ENCODE assay signal across 27 cellular contexts in the genomic region with DNA sequence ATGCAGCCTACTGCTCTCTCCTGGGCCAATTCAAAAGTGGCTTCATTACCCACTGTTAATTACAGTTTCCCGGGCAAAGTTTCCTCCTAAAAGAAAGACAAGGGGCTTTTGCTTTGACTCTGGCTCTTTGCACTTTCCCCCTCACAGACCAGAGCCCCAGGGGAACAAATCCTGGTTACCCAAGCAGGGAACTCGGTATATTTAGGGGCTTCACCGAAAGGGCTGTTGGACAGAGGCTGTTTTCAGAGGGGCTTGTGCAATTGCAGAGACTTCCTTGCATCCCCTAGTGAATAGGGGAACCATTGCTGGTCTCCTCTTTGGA. TPM values are rescaled to one million over a fixed set of nuclear protein-coding genes. Genes with fewer than 3 reads are reported as not detected.
"Had no signal": no experiment of that assay in that cellular context is flagged by ENCODE, and none has a peak within 500 bp of the region (broad histone marks: within the 10 kb centered on the region; RNA-seq: fewer than 3 reads in every experiment).

No MANE protein-coding gene starts in this region.

- H3K27me3 ChIP-seq: breast epithelium had no signal

- H3K27ac ChIP-seq: KMS-11 had no signal

- H3K9ac ChIP-seq: KMS-11 had no signal

- H3K9me3 ChIP-seq: breast epithelium had no signal

- H3K36me3 ChIP-seq: breast epithelium had no signal

- ATAC-seq: activated naive CD4-positive, alpha-beta T cell treated with anti-CD3 and anti-CD28 coated beads, Interleukin-2, amount 50 U/mL, for 72 hours; activated naive CD8-positive, alpha-beta T cell treated with anti-CD3 and anti-CD28 coated beads, Interleukin-2, amount 50 U/mL, for 24 hours; activated T-cell treated with anti-CD3 and anti-CD28 coated beads, Interleukin-2, amount 50 U/mL, for 4 hours; T-helper 17 cell had no signal

- H3K4me1 ChIP-seq: breast epithelium had no signal

- FAIRE-seq: RCC 7860, TTC549 had no signal

- DNase-seq: activated B cell treated with CpG ODN at 0.5 μM for 24 hours; activated CD4-positive, alpha-beta memory T cell treated with anti-CD3 and anti-CD28 coated beads for 36 hours; activated CD4-positive, alpha-beta T cell treated with anti-CD3 and anti-CD28 coated beads, Interleukin-2, amount 10 ng/mL, durations not matched to agents 7 days and 5 days; activated effector memory CD4-positive, alpha-beta T cell treated with anti-CD3 and anti-CD28 coated beads, Interleukin-2, amount 50 U/mL, for 16 hours; activated naive CD4-positive, alpha-beta T cell treated with Interleukin-2 at 50 U/mL for 16 hours; activated naive CD8-positive, alpha-beta T cell treated with anti-CD3 and anti-CD28 coated beads, Interleukin-2, amount 50 U/mL, for 24 hours; activated T-cell treated with anti-CD3 and anti-CD28 coated beads, Interleukin-2, amount 50 U/mL, for 4 hours; amygdala; caudate nucleus; MV-4-11; NCI-H1092 treated with DMSO at 0.1 percent for 48 hours; NCI-H1417 treated with DMSO at 0.1 percent for 48 hours; NCI-H1694 treated with DMSO at 0.1 percent for 48 hours; NCI-H2029 treated with DMSO at 0.1 percent for 48 hours; NCI-H345; NCI-H510A; NCI-H69; SHP77; T-helper 17 cell; T-helper 9 cell had no signal

- H3K4me3 ChIP-seq: breast epithelium had no signal

- H3K4me2 ChIP-seq: KMS-11 had no signal

RNA-seq across cellular contexts. Expression of gene CPA1, which starts 7.0 kb away (rescaled TPM):
- total RNA-seq: activated B cell treated with CpG ODN at 0.5 μM for 24 hours; activated CD4-positive, alpha-beta memory T cell treated with anti-CD3 and anti-CD28 coated beads for 36 hours; activated CD4-positive, alpha-beta T cell treated with anti-CD3 and anti-CD28 coated beads, Interleukin-2, amount 10 ng/mL, durations not matched to agents 7 days and 5 days; activated naive CD4-positive, alpha-beta T cell treated with anti-CD3 and anti-CD28 coated beads, Interleukin-2, amount 50 U/mL, for 72 hours; cerebellum; MCF 10A; T-helper 17 cell had no signal

RNA-seq across cellular contexts. Expression of gene CPA5, which starts 42.7 kb away (rescaled TPM):
- total RNA-seq: activated B cell treated with CpG ODN at 0.5 μM for 24 hours; activated CD4-positive, alpha-beta T cell treated with anti-CD3 and anti-CD28 coated beads, Interleukin-2, amount 10 ng/mL, durations not matched to agents 7 days and 5 days; breast epithelium; cerebellum had no signal
